29 cellular contexts compared by ENCODE assay signal in genomic region chr9:2686884-2687283, GRCh38. TPM values are rescaled to one million over a fixed set of nuclear protein-coding genes. Genes with fewer than 3 reads are reported as not detected.
"Had no signal": no experiment of that assay in that cellular context is flagged by ENCODE, and none has a peak within 500 bp of the region (broad histone marks: within the 10 kb centered on the region; RNA-seq: fewer than 3 reads in every experiment).

No MANE protein-coding gene starts in this region.

- H3K36me3 ChIP-seq: breast epithelium, MG63, Peyer's patch, SJSA1 had no signal

- DNase-seq: activated CD4-positive, alpha-beta T cell treated with anti-CD3 and anti-CD28 coated beads for 48 hours; activated CD4-positive, alpha-beta T cell treated with anti-CD3 and anti-CD28 coated beads, Interleukin-2, amount 50 U/mL, for 4 hours; activated CD8-positive, alpha-beta memory T cell treated with anti-CD3 and anti-CD28 coated beads, Interleukin-2, amount 50 U/mL, for 48 hours; activated CD8-positive, alpha-beta T cell treated with anti-CD3 and anti-CD28 coated beads, Interleukin-2, amount 10 ng/mL, durations not matched to agents 7 days and 5 days; activated effector memory CD4-positive, alpha-beta T cell treated with Interleukin-2 at 50 U/mL for 16 hours; activated naive CD4-positive, alpha-beta T cell; activated T-cell treated with anti-CD3 and anti-CD28 coated beads, Interleukin-2, amount 50 U/mL, for 1 hour; aorta; caudate nucleus; MG63; NCI-H1105; NCI-H1930; NCI-H2171; NCI-H2227 treated with DMSO at 0.1 percent for 48 hours; NCI-H446 treated with DMSO at 0.1 percent for 48 hours; NCI-H524 treated with DMSO at 0.1 percent for 48 hours; NCI-H748 treated with DMSO at 0.1 percent for 48 hours; Peyer's patch; Right ventricle myocardium superior; SW 1271; T-helper 9 cell had no signal

- H3K4me3 Mint-ChIP-seq: activated CD8-positive, alpha-beta T cell treated with anti-CD3 and anti-CD28 coated beads, Interleukin-2, amount 10 ng/mL, durations not matched to agents 7 days and 5 days; activated naive CD4-positive, alpha-beta T cell treated with anti-CD3 and anti-CD28 coated beads, Interleukin-2, amount 50 U/mL, for 24 hours; activated T-helper 1 cell treated with anti-CD3 and anti-CD28 coated beads, Interleukin-12 subunit alpha, Interleukin-12 subunit beta, Interleukin-2, Interleukin-4 antibody, amounts not matched to agents 30 ng/mL and 10 ng/mL and 1 ng/mL, durations not matched to agents 14 hours and 24 hours and 36 hours; T-helper 1 cell treated with Interleukin-12 subunit alpha and Interleukin-12 subunit beta and Interleukin-4 antibody, amounts not matched to agents 30 μg/mL and 1 μg/mL, for 36 hours had no signal

- H3K27me3 Mint-ChIP-seq: activated naive CD4-positive, alpha-beta T cell treated with anti-CD3 and anti-CD28 coated beads, Interleukin-2, amount 50 U/mL, for 24 hours had no signal

- H3K27me3 ChIP-seq: breast epithelium, MG63, Peyer's patch, SJSA1 had no signal

- H3K4me1 ChIP-seq: breast epithelium, Peyer's patch, SJSA1 had no signal

- H3K9me3 ChIP-seq: breast epithelium, MG63, Peyer's patch, SJSA1 had no signal

- ATAC-seq: activated CD8-positive, alpha-beta T cell treated with anti-CD3 and anti-CD28 coated beads, Interleukin-2, amount 10 ng/mL, durations not matched to agents 7 days and 5 days; SK-N-SH treated with all-trans-retinoic acid at 6 μM for 48 hours had no signal

- H3K9me3 Mint-ChIP-seq: activated naive CD4-positive, alpha-beta T cell treated with anti-CD3 and anti-CD28 coated beads, Interleukin-2, amount 50 U/mL, for 24 hours; activated T-helper 1 cell treated with anti-CD3 and anti-CD28 coated beads, Interleukin-12 subunit alpha, Interleukin-12 subunit beta, Interleukin-2, Interleukin-4 antibody, amounts not matched to agents 30 ng/mL and 10 ng/mL and 1 ng/mL, durations not matched to agents 14 hours and 24 hours and 36 hours; T-helper 1 cell treated with Interleukin-12 subunit alpha and Interleukin-12 subunit beta and Interleukin-4 antibody, amounts not matched to agents 30 μg/mL and 1 μg/mL, for 36 hours had no signal

- H3K27ac Mint-ChIP-seq: activated CD8-positive, alpha-beta T cell treated with anti-CD3 and anti-CD28 coated beads, Interleukin-2, amount 10 ng/mL, durations not matched to agents 7 days and 5 days; activated naive CD4-positive, alpha-beta T cell treated with anti-CD3 and anti-CD28 coated beads, Interleukin-2, amount 50 U/mL, for 24 hours; activated T-helper 1 cell treated with anti-CD3 and anti-CD28 coated beads, Interleukin-12 subunit alpha, Interleukin-12 subunit beta, Interleukin-2, Interleukin-4 antibody, amounts not matched to agents 30 ng/mL and 10 ng/mL and 1 ng/mL, durations not matched to agents 14 hours and 24 hours and 36 hours; T-helper 1 cell treated with Interleukin-12 subunit alpha and Interleukin-12 subunit beta and Interleukin-4 antibody, amounts not matched to agents 30 μg/mL and 1 μg/mL, for 36 hours had no signal

- H3K27ac ChIP-seq: breast epithelium, Peyer's patch, RWPE1, SJSA1 had no signal

- H3K4me1 Mint-ChIP-seq: activated naive CD4-positive, alpha-beta T cell treated with anti-CD3 and anti-CD28 coated beads, Interleukin-2, amount 50 U/mL, for 24 hours had no signal

- H3K4me3 ChIP-seq: breast epithelium, MG63, Peyer's patch, SJSA1 had no signal

RNA-seq across cellular contexts. Expression of gene KCNV2, which starts 30.4 kb away (rescaled TPM):
- total RNA-seq: activated CD8-positive, alpha-beta T cell treated with anti-CD3 and anti-CD28 coated beads, Interleukin-2, amount 10 ng/mL, durations not matched to agents 7 days and 5 days; activated T-helper 1 cell treated with anti-CD3 and anti-CD28 coated beads, Interleukin-12 subunit alpha, Interleukin-12 subunit beta, Interleukin-2, Interleukin-4 antibody, amounts not matched to agents 30 ng/mL and 10 ng/mL and 1 ng/mL, durations not matched to agents 14 hours and 24 hours and 36 hours; aorta; breast epithelium; cerebellum; Peyer's patch; Right ventricle myocardium superior; SJSA1 had no signal
- polyA plus RNA-seq: aorta had no signal
